Comparison of ENCODE assay signal across 7 cellular contexts in the genomic region with DNA sequence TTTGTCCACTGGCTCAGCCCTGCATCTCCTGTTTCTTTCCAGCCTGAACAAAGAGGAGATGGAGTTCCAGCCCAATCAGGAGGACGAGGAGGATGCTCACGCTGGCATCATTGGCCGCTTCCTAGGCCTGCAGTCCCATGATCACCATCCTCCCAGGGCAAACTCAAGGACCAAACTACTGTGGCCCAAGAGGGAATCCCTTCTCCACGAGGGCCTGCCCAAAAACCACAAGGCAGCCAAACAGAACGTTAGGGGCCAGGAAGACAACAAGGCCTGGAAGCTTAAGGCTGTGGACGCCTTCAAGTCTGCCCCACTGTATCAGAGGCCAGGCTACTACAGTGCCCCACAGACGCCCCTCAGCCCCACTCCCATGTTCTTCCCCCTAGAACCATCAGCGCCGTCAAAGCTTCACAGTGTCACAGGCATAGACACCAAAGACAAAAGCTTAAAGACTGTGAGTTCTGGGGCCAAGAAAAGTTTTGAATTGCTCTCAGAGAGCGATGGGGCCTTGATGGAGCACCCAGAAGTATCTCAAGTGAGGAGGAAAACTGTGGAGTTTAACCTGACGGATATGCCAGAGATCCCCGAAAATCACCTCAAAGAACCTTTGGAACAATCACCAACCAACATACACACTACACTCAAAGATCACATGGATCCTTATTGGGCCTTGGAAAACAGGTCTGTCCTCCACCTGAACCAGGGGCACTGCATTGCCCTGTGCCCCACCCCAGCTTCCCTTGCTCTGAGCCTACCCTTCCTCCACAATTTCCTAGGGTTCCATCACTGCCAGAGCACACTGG. TPM values are rescaled to one million over a fixed set of nuclear protein-coding genes. Genes with fewer than 3 reads are reported as not detected.
DNase-seq lines count a peak whose midpoint lies in the region; ATAC-seq and TF ChIP-seq lines count a peak whose summit lies in the region.
"Had no signal": no experiment of that assay in that cellular context is flagged by ENCODE, and none has a peak within 500 bp of the region (broad histone marks: within the 10 kb centered on the region; RNA-seq: fewer than 3 reads in every experiment).

No MANE protein-coding gene starts in this region.

- H3K27ac Mint-ChIP-seq in activated CD4-positive, alpha-beta T cell treated with anti-CD3 and anti-CD28 coated beads, Interleukin-2, amount 10 ng/mL, durations not matched to agents 7 days and 5 days: peak overlapping the region; percentile 20

- peaks cover 31% of the 10 kb centered on the region for H3K4me1 Mint-ChIP-seq in activated CD4-positive, alpha-beta T cell treated with anti-CD3 and anti-CD28 coated beads, Interleukin-2, amount 10 ng/mL, durations not matched to agents 7 days and 5 days

- DNase-seq in activated CD4-positive, alpha-beta T cell treated with anti-CD3 and anti-CD28 coated beads, Interleukin-2, amount 10 ng/mL, durations not matched to agents 7 days and 5 days: no peak
- no peak for DNase-seq in activated CD4-positive, alpha-beta T cell treated with anti-CD3 and anti-CD28 coated beads, Interleukin-2, amount 50 U/mL, for 1 hour
- no peak for DNase-seq in foreskin keratinocyte
- no peak for DNase-seq in activated CD4-positive, alpha-beta T cell treated with anti-CD3 and anti-CD28 coated beads, Interleukin-2, amount 50 U/mL, for 4 hours
- no peak for DNase-seq in NAMALWA (ENCODE audit: low spot score)
- DNase-seq: activated gamma-delta T cell had no signal

- no peaks in the 10 kb centered on the region for H3K27me3 ChIP-seq in foreskin keratinocyte

- CTCF ChIA-PET in activated CD4-positive, alpha-beta T cell treated with anti-CD3 and anti-CD28 coated beads, Interleukin-2, amount 10 ng/mL, durations not matched to agents 7 days and 5 days (lab: Charles Lee): interaction anchor here (1.8 to 2.5 kb wide), 3 partner anchors 15 to 120 kb away, joined by 4 to 10 read pairs (median 9); no protein-coding TSS in a partner anchor

- peaks cover 36% of the 10 kb centered on the region for H3K36me3 Mint-ChIP-seq in activated CD4-positive, alpha-beta T cell treated with anti-CD3 and anti-CD28 coated beads, Interleukin-2, amount 10 ng/mL, durations not matched to agents 7 days and 5 days (ENCODE audit: low read depth)

- no peaks in the 10 kb centered on the region for H3K27me3 Mint-ChIP-seq in activated CD4-positive, alpha-beta T cell treated with anti-CD3 and anti-CD28 coated beads, Interleukin-2, amount 10 ng/mL, durations not matched to agents 7 days and 5 days

- peaks cover 15% of the 10 kb centered on the region for H3K4me1 ChIP-seq in foreskin keratinocyte

- H3K4me3 Mint-ChIP-seq in activated CD4-positive, alpha-beta T cell treated with anti-CD3 and anti-CD28 coated beads, Interleukin-2, amount 10 ng/mL, durations not matched to agents 7 days and 5 days: no peak overlapping the region

- ATAC-seq in foreskin keratinocyte: peak; percentile 2

- H3K9me3 Mint-ChIP-seq in activated CD4-positive, alpha-beta T cell treated with anti-CD3 and anti-CD28 coated beads, Interleukin-2, amount 10 ng/mL, durations not matched to agents 7 days and 5 days: no peaks in the 10 kb centered on the region

- no peak overlapping the region for H3K27ac ChIP-seq in foreskin keratinocyte
- H3K27ac ChIP-seq in temporal lobe (ENCODE audit: low read depth, low read length): peak overlapping the region; percentile 95

- POLR2A ChIA-PET in activated CD4-positive, alpha-beta T cell treated with anti-CD3 and anti-CD28 coated beads, Interleukin-2, amount 10 ng/mL, durations not matched to agents 7 days and 5 days (lab: Charles Lee): no interaction called here

- TF ChIP-seq CTCF in foreskin keratinocyte (conservative IDR thresholded peaks at IDR 0.05): no peak

RNA-seq across cellular contexts. Expression of a gene that starts 5.0 kb away (rescaled TPM):
- 100 to 1,000 TPM; 751 to 840 TPM for total RNA-seq in activated CD4-positive, alpha-beta T cell treated with anti-CD3 and anti-CD28 coated beads, Interleukin-2, amount 10 ng/mL, durations not matched to agents 7 days and 5 days
- 845 and 1,177 TPM in 2 replicates for total RNA-seq in foreskin keratinocyte
- polyA plus RNA-seq in foreskin keratinocyte: 2,804 and 3,960 TPM in 2 replicates
- total RNA-seq in temporal lobe: 649 TPM

RNA-seq across cellular contexts. Expression of a gene that starts 12.3 kb away (rescaled TPM):
- total RNA-seq in activated CD4-positive, alpha-beta T cell treated with anti-CD3 and anti-CD28 coated beads, Interleukin-2, amount 10 ng/mL, durations not matched to agents 7 days and 5 days: not detected
- 0.07 and 0.10 TPM in 2 replicates for total RNA-seq in foreskin keratinocyte
- 0.25 TPM in 2 replicates for polyA plus RNA-seq in foreskin keratinocyte
- 0.49 TPM for total RNA-seq in temporal lobe

RNA-seq across cellular contexts. Expression of a gene that starts 45.0 kb away (rescaled TPM):
- total RNA-seq in activated CD4-positive, alpha-beta T cell treated with anti-CD3 and anti-CD28 coated beads, Interleukin-2, amount 10 ng/mL, durations not matched to agents 7 days and 5 days: not detected
- total RNA-seq in foreskin keratinocyte: 0.31 and 0.35 TPM in 2 replicates
- 0.52 and 0.55 TPM in 2 replicates for polyA plus RNA-seq in foreskin keratinocyte
- total RNA-seq in temporal lobe: 3.7 TPM
